ENCODE assay signal across 8 cellular contexts in genomic region chr4:26992657-26993361, GRCh38.
DNase-seq lines count a peak whose midpoint lies in the region; ATAC-seq and TF ChIP-seq lines count a peak whose summit lies in the region.

No MANE protein-coding gene starts in this region.

- H3K27me3 ChIP-seq in GM06990 (replicated peaks; ENCODE audit: control insufficient read depth, insufficient read depth, low read length) (no peaks in the 10 kb centered on the region), adipocyte (replicated peaks; ENCODE audit: control insufficient read depth, insufficient read depth, low read length) (no peaks in the 10 kb centered on the region), lung (ENCODE audit: control insufficient read depth, insufficient read depth) (no peaks in the 10 kb centered on the region), HAP-1 (ENCODE audit: low read depth) (no peaks in the 10 kb centered on the region)

- in situ Hi-C loops in HAP-1 (cut with MboI; ENCODE audit: low sequenced_read_pairs), result no loop called here

- 44 to 46% methylated on average over 3 of the region's 3 CpGs for WGBS in lung, 2 donors

- no peak for TF ChIP-seq CTCF in GM06990 (IDR thresholded peaks at IDR 0.05; ENCODE audit: insufficient read depth, low read length, poor library complexity, severe bottlenecking)
- TF ChIP-seq CTCF in lung (IDR thresholded peaks at IDR 0.05; ENCODE audit: control extremely low read depth, extremely low read depth), result no peak

- H3K36me3 ChIP-seq in GM06990 (ENCODE audit: control insufficient read depth, insufficient read depth, low read length) (no peaks in the 10 kb centered on the region), adipocyte (ENCODE audit: control insufficient read depth, insufficient read depth, low read length, severe bottlenecking) (no peaks in the 10 kb centered on the region), lung (ENCODE audit: control insufficient read depth in 2 of 2, insufficient read depth in 2 of 2, low read length in 2 of 2) (no peaks in the 10 kb centered on the region), HAP-1 (replicated peaks) (no peaks in the 10 kb centered on the region)

- H3K9me3 ChIP-seq in adipocyte (ENCODE audit: control insufficient read depth, low read length) (no peaks in the 10 kb centered on the region), lung (ENCODE audit: control insufficient read depth in 2 of 2, insufficient read depth in 1 of 2, low read length in 1 of 2) (no peaks in the 10 kb centered on the region), HAP-1 (no peaks in the 10 kb centered on the region)

- no peak overlapping the region for H3K9ac ChIP-seq in adipocyte (ENCODE audit: low read length)

- DNase-seq in GM06990 (ENCODE audit: extremely low read depth, insufficient read length) (peak; percentile 60), adipocyte (ENCODE audit: low read depth) (peak; percentile 46), lung (ENCODE audit: low spot score) (no peak), HAP-1 (ENCODE audit: low spot score in 2 of 2) (no peak), NCI-H146 (lab: John Stamatoyannopoulos, UW) (no peak), SW 1271 (lab: John Stamatoyannopoulos, UW) (no peak)

- H3K27ac ChIP-seq in lung (ENCODE audit: low read depth in 1 of 2, low read length in 1 of 2), result peak overlapping the region in 1 of 2 donors; percentile 0

- H3K4me3 ChIP-seq in GM06990 (replicated peaks; ENCODE audit: low read depth, low read length), result peak overlapping the region; percentile 26
- no peak overlapping the region for H3K4me3 ChIP-seq in adipocyte (ENCODE audit: low read length)
- no peak overlapping the region for H3K4me3 ChIP-seq in lung
- H3K4me3 ChIP-seq in HAP-1, result no peak overlapping the region

- peak; percentile 96 for ATAC-seq in GM19452 (IDR thresholded peaks at IDR 0.05; ENCODE audit: unreplicated experiment)
- ATAC-seq in HG03432 (IDR thresholded peaks at IDR 0.05; ENCODE audit: unreplicated experiment), result peak; percentile 97
- ATAC-seq in lung (ENCODE audit: insufficient read depth, low FRiP score), result peak; percentile 66

- H3K4me1 ChIP-seq in adipocyte (ENCODE audit: control insufficient read depth, insufficient read depth, low read length) (peaks cover 9% of the 10 kb centered on the region), lung (ENCODE audit: control insufficient read depth in 2 of 2, insufficient read depth in 2 of 2, low read length in 2 of 2) (peaks cover 0 to 18% of the 10 kb centered on the region in 2 donors), HAP-1 (no peaks in the 10 kb centered on the region; the same call in 1 of the 2 replicates)

Comparison
In these comparisons a context has a peak if more than half of its experiments do, and no peak if none do; other contexts are left out.
1. DNase-seq: peak in GM06990 (single experiment) and adipocyte (single experiment); none in lung (single experiment), HAP-1 (0 of 2), NCI-H146 (single experiment) and SW 1271 (0 of 2).
2. Peak in every context shown above with its lines, with median percentiles within 50 percentile points of each other: ATAC-seq.